8 cellular contexts compared by ENCODE assay signal in genomic region chr17:42566873-42567573, GRCh38. TPM values are rescaled to one million over a fixed set of nuclear protein-coding genes. Genes with fewer than 3 reads are reported as not detected.
A peak's percentile ranks its signal among the peaks of the same experiment; 100 is the strongest.
DNase-seq lines count a peak whose midpoint lies in the region; ATAC-seq and TF ChIP-seq lines count a peak whose summit lies in the region.

A gene with protein sequence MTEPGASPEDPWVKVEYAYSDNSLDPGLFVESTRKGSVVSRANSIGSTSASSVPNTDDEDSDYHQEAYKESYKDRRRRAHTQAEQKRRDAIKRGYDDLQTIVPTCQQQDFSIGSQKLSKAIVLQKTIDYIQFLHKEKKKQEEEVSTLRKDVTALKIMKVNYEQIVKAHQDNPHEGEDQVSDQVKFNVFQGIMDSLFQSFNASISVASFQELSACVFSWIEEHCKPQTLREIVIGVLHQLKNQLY (plus strand): TSS chr17:42567100. CDS start chr17:42567125, 25 bp downstream.

- no peak for TF ChIP-seq POLR2A in lower leg skin (IDR thresholded peaks at IDR 0.05)

- peak; percentile 68 for ATAC-seq in GM19025 (IDR thresholded peaks at IDR 0.05; ENCODE audit: low read depth, unreplicated experiment)
- ATAC-seq in HG03571 (IDR thresholded peaks at IDR 0.05; ENCODE audit: unreplicated experiment) = peak; percentile 47

- H3K4me1 Mint-ChIP-seq in activated CD4-positive, alpha-beta memory T cell treated with anti-CD3 and anti-CD28 coated beads for 36 hours (ENCODE audit: low read depth) = peaks cover 41% of the 10 kb centered on the region

- H3K9me3 Mint-ChIP-seq in activated CD4-positive, alpha-beta memory T cell treated with anti-CD3 and anti-CD28 coated beads for 36 hours = no peaks in the 10 kb centered on the region

- peaks cover 31% of the 10 kb centered on the region for H3K36me3 Mint-ChIP-seq in activated CD4-positive, alpha-beta memory T cell treated with anti-CD3 and anti-CD28 coated beads for 36 hours

- H3K4me1 ChIP-seq in ACC112 (ENCODE audit: control insufficient read depth, insufficient read depth, low read length, unreplicated experiment) = peaks cover 24% of the 10 kb centered on the region

- DNase-seq in NCI-H82 (lab: John Stamatoyannopoulos, UW) (peak; percentile 98), dorsolateral prefrontal cortex (peak; percentile 82 to 95 (median 90)), lower leg skin (ENCODE audit: low spot score in 2 of 2) (peak; percentile 92 to 99)
- DNase-seq in activated CD4-positive, alpha-beta memory T cell treated with anti-CD3 and anti-CD28 coated beads for 36 hours = peak; percentile 95
- DNase-seq in stimulated activated CD4-positive, alpha-beta T cell treated with anti-CD3 and anti-CD28 coated beads, Interleukin-4, amount 100 ng/mL, for 24 hours = peak; percentile 92

- WGBS in lower leg skin, 2 donors = 0% methylated on average over 30 to 39 of the region's 72 CpGs

- POLR2A ChIA-PET in activated CD4-positive, alpha-beta memory T cell treated with anti-CD3 and anti-CD28 coated beads for 36 hours (lab: Charles Lee) = interaction anchor here (1.2 to 3.8 kb wide), 2 partner anchors 10 to 13 kb away, joined by 3 to 38 read pairs; partner anchors contain the start of gene PSMC3IP

- CTCF ChIA-PET in activated CD4-positive, alpha-beta memory T cell treated with anti-CD3 and anti-CD28 coated beads for 36 hours (lab: Charles Lee) = interaction anchor here (1.2 to 5.4 kb wide), 6 partner anchors 10 to 113 kb away, joined by 3 to 50 read pairs (median 4); partner anchors contain the start of gene PSMC3IP

- H3K27me3 Mint-ChIP-seq in activated CD4-positive, alpha-beta memory T cell treated with anti-CD3 and anti-CD28 coated beads for 36 hours = no peaks in the 10 kb centered on the region

- H3K27ac ChIP-seq in ACC112 (ENCODE audit: low read depth, low read length) (peak within 1 kb of the TSS; percentile 43), dorsolateral prefrontal cortex (peak within 1 kb of the TSS; percentile 85 to 98 (median 94))

- no peak within 1 kb of the TSS for H2AFZ ChIP-seq in ACC112 (ENCODE audit: low read length, unreplicated experiment)

- intact Hi-C loops in activated CD4-positive, alpha-beta memory T cell treated with anti-CD3 and anti-CD28 coated beads for 36 hours (cut with micrococcal nuclease) = loop anchor here (2.0 kb wide), 1 partner anchor 42 kb away; the partner anchor contains the start of genes RETREG3 and TUBG1
- intact Hi-C loops in dorsolateral prefrontal cortex (cut with DNase I) (loop anchor here (5.0 kb wide), 2 partner anchors 110 to 180 kb away; partner anchors contain the start of genes EZH1 (in 1 of the 2) and PLEKHH3 (in 1 of the 2)), lower leg skin (cut with DNase I; ENCODE audit: low total_unique reads) (no loop called here)

- peak in 17 of 56 donors; percentile 7 to 38 (median 20) for TF ChIP-seq CTCF in dorsolateral prefrontal cortex (IDR thresholded peaks at IDR 0.05 in 54 of 56, conservative IDR thresholded peaks at IDR 0.05 in 2 of 56; ENCODE audit: low read depth in 1 of 56, partially characterized antibody in 56 of 56)
- no peak for TF ChIP-seq CTCF in lower leg skin (IDR thresholded peaks at IDR 0.05)

- peaks cover 21% of the 10 kb centered on the region for H3K36me3 ChIP-seq in ACC112 (ENCODE audit: insufficient read depth, low read length)

- H3K79me2 ChIP-seq in ACC112 (ENCODE audit: control insufficient read depth, insufficient read depth, low read length, unreplicated experiment) = peaks cover 52% of the 10 kb centered on the region

- peak within 1 kb of the TSS; percentile 96 for H3K4me3 Mint-ChIP-seq in activated CD4-positive, alpha-beta memory T cell treated with anti-CD3 and anti-CD28 coated beads for 36 hours

- peak within 1 kb of the TSS; percentile 96 for H3K27ac Mint-ChIP-seq in activated CD4-positive, alpha-beta memory T cell treated with anti-CD3 and anti-CD28 coated beads for 36 hours

- H3K4me3 ChIP-seq in ACC112 (ENCODE audit: low read depth, low read length) (peak within 1 kb of the TSS; percentile 98), dorsolateral prefrontal cortex (peak within 1 kb of the TSS; percentile 73 to 100 (median 96)), lower leg skin (ENCODE audit: low read depth, poor library complexity, severe bottlenecking) (peak within 1 kb of the TSS; percentile 88)

- H3K27me3 ChIP-seq in ACC112 (ENCODE audit: insufficient read depth, low read length) (no peaks in the 10 kb centered on the region), dorsolateral prefrontal cortex (no peaks in the 10 kb centered on the region)

RNA-seq across cellular contexts. Expression of the gene that starts here (rescaled TPM):
- 10 to 100 TPM; 38.4 to 39.7 TPM for total RNA-seq in activated CD4-positive, alpha-beta memory T cell treated with anti-CD3 and anti-CD28 coated beads for 36 hours
- total RNA-seq in dorsolateral prefrontal cortex (10 to 100 TPM; 16.9 to 36.3 (median 26.3) TPM), lower leg skin (10 to 100 TPM; 37.8 to 43.2 (median 39.3) TPM)

Comparison
In these comparisons a context has a peak if more than half of its experiments do, and no peak if none do; other contexts are left out.
1. Peak in every context shown above with its lines: DNase-seq, ATAC-seq, H3K4me3 ChIP-seq and H3K27ac ChIP-seq.